ENCODE assay signal across 26 cellular contexts in the genomic region with DNA sequence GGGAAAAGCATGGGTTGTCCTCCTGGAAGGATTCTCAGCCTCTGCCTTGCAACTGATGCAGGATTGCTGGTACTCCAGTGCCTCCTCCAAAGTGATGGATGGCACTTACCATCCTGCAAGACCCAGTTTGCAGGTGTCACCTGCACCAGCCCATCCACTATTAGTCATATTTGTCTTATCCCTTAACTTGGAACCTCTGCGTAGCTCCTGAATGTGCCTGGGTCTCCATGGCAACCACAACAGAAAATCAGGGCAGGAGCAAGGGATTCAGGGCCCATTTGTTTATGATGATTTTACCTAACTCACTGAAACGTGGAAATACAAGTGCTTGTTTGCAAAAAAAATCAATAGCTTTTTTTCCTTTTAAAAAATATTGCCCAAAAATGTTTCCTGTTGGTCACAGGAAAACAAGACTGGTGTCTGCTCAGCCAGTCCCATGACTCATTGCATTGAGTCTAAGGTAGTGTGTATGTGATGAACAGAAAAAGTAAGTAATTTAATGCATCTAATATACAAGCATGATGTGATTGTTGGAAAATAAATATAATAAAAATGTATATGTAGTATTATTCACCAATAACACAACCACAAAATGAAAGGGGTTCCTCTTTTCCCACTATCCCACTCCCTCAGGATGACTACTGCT.
"Had no signal": no experiment of that assay in that cellular context is flagged by ENCODE, and none has a peak within 500 bp of the region (broad histone marks: within the 10 kb centered on the region; RNA-seq: fewer than 3 reads in every experiment).

No MANE protein-coding gene starts in this region.

- H3K36me3 ChIP-seq: heart left ventricle, ovary had no signal

- H3K4me3 ChIP-seq: heart left ventricle, ovary, skin epidermis had no signal

- H3K27ac ChIP-seq: heart left ventricle, ovary, skin epidermis had no signal

- FAIRE-seq: colon, endometrium had no signal

- H3K36me3 Mint-ChIP-seq: activated naive CD8-positive, alpha-beta T cell; immature natural killer cell; mesothelial cell of epicardium; naive B cell; type B pancreatic cell had no signal

- H3K9me3 Mint-ChIP-seq: activated B cell treated with CpG ODN at 0.5 μM for 24 hours; activated T-cell treated with anti-CD3 and anti-CD28 coated beads, Interleukin-2, amount 50 U/mL, for 72 hours; immature natural killer cell; mesothelial cell of epicardium; naive B cell; nephron progenitor cell; T-helper 2 cell treated with Interferon-gamma antibody and Interleukin-4, amounts not matched to agents 5 μg/mL and 100 μg/mL, for 36 hours; type B pancreatic cell had no signal

- ATAC-seq: activated CD4-positive, alpha-beta T cell treated with anti-CD3 and anti-CD28 coated beads for 36 hours; activated T-cell treated with anti-CD3 and anti-CD28 coated beads, Interleukin-2, amount 50 U/mL, for 72 hours; heart left ventricle; sciatic nerve; stimulated activated naive CD8-positive, alpha-beta T cell treated with anti-CD3 and anti-CD28 coated beads, Interleukin-15, Interleukin-2, amounts not matched to agents 100 U/mL and 50 U/mL, for 24 hours had no signal

- H3K4me3 Mint-ChIP-seq: activated B cell treated with CpG ODN at 0.5 μM for 24 hours; activated CD4-positive, alpha-beta T cell treated with anti-CD3 and anti-CD28 coated beads for 36 hours; activated naive CD8-positive, alpha-beta T cell; activated T-cell treated with anti-CD3 and anti-CD28 coated beads, Interleukin-2, amount 50 U/mL, for 72 hours; immature natural killer cell; mesothelial cell of epicardium; naive B cell; nephron progenitor cell; T-helper 2 cell treated with Interferon-gamma antibody and Interleukin-4, amounts not matched to agents 5 μg/mL and 100 μg/mL, for 36 hours; type B pancreatic cell had no signal

- H3K27me3 ChIP-seq: ovary had no signal

- H3K4me1 Mint-ChIP-seq: activated B cell treated with CpG ODN at 0.5 μM for 24 hours; activated CD4-positive, alpha-beta T cell treated with anti-CD3 and anti-CD28 coated beads for 36 hours; immature natural killer cell; mesothelial cell of epicardium; naive B cell; nephron progenitor cell had no signal

- H3K27ac Mint-ChIP-seq: activated B cell treated with CpG ODN at 0.5 μM for 24 hours; activated CD4-positive, alpha-beta T cell treated with anti-CD3 and anti-CD28 coated beads for 36 hours; activated naive CD8-positive, alpha-beta T cell; activated T-cell treated with anti-CD3 and anti-CD28 coated beads, Interleukin-2, amount 50 U/mL, for 72 hours; immature natural killer cell; mesothelial cell of epicardium; naive B cell; nephron progenitor cell; progenitor cell of endocrine pancreas; T-helper 2 cell treated with Interferon-gamma antibody and Interleukin-4, amounts not matched to agents 5 μg/mL and 100 μg/mL, for 36 hours; type B pancreatic cell had no signal

- H3K27me3 Mint-ChIP-seq: activated B cell treated with CpG ODN at 0.5 μM for 24 hours, naive B cell, progenitor cell of endocrine pancreas had no signal

- H3K4me1 ChIP-seq: heart left ventricle had no signal

- DNase-seq: activated B cell treated with CpG ODN at 0.5 μM for 24 hours; activated CD4-positive, alpha-beta T cell treated with anti-CD3 and anti-CD28 coated beads for 36 hours; activated CD4-positive, alpha-beta T cell treated with anti-CD3 and anti-CD28 coated beads, Interleukin-2, amount 50 U/mL, for 4 hours; activated naive CD4-positive, alpha-beta T cell treated with Interleukin-2 at 50 U/mL for 16 hours; activated T-cell treated with anti-CD3 and anti-CD28 coated beads for 4 hours; activated T-cell treated with anti-CD3 and anti-CD28 coated beads, Interleukin-2, amount 50 U/mL, for 72 hours; dermis blood vessel endothelial cell; effector CD4-positive, alpha-beta T cell; erythroblast; heart left ventricle; immature natural killer cell; naive B cell; nephron progenitor cell; ovary; stimulated activated CD4-positive, alpha-beta T cell treated with anti-CD3 and anti-CD28 coated beads, Interleukin-12 subunit alpha, Interleukin-12 subunit beta, amount 100 ng/mL, for 4 hours; stimulated activated CD4-positive, alpha-beta T cell treated with anti-CD3 and anti-CD28 coated beads, Interleukin-4, amount 100 ng/mL, for 1 hour; stimulated activated naive CD8-positive, alpha-beta T cell treated with anti-CD3 and anti-CD28 coated beads, Interleukin-15, Interleukin-2, amounts not matched to agents 100 U/mL and 50 U/mL, for 24 hours had no signal

- H3K9me3 ChIP-seq: heart left ventricle, ovary had no signal
